Comparison of ENCODE assay signal across 18 cellular contexts in the genomic region with DNA sequence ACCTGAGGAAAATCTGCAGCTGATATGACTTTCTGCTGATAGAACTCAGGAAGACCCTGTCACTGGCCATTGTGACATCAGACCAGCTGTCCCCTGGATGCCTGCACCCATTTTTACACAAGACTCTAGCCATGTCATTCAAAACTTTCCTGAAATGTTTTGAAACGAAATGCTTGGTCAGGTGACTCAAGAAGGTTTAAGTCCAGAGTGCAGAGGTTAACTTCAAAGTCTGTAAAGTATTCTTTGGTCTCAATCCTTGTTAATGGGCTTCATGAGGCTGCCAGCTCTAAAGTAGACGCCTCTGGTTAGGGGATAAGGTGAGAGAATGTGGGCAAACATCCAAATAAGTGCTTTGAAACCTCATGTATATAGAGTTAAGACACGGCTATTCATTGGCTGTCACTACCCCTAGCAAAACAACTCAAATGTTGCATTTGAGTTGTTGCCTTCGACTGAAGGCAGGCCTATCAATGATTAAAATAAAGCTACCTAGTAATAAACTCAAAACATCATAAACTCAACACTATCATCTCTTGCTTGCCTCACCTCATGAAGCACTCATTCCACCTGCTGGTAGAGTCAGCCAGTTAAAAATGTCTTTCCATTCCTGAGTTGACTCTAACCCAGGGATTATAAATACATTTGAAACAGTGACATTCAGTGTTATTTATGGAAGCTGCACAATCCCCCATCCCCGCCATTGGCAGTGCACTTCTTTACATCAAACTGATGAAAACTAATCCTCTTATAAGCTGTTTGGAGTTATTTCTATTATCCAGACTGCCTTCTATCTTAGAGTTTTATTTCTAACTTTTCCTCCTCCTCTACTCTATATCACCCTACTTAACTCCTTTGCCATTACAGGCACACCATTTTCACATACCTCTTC. TPM values are rescaled to one million over a fixed set of nuclear protein-coding genes. Genes with fewer than 3 reads are reported as not detected.
DNase-seq lines count a peak whose midpoint lies in the region; ATAC-seq, FAIRE-seq and TF ChIP-seq lines count a peak whose summit lies in the region.
"Had no signal": no experiment of that assay in that cellular context is flagged by ENCODE, and none has a peak within 500 bp of the region (broad histone marks: within the 10 kb centered on the region; RNA-seq: fewer than 3 reads in every experiment).

No MANE protein-coding gene starts in this region.

- peaks cover 0 to 24% (median 10%) of the 10 kb centered on the region in 4 donors for H3K4me1 Mint-ChIP-seq in CD4-positive, CD25-positive, alpha-beta regulatory T cell
- H3K4me1 Mint-ChIP-seq in natural killer cell = peaks cover 14% of the 10 kb centered on the region in 2 donors

- H2AFZ ChIP-seq in H1 (ENCODE audit: low read length) = no peak overlapping the region

- peaks cover 84% of the 10 kb centered on the region for H3K27me3 Mint-ChIP-seq in CD4-positive, CD25-positive, alpha-beta regulatory T cell
- H3K27me3 Mint-ChIP-seq in natural killer cell (ENCODE audit: low read depth in 2 of 2) = peaks cover 15 to 26% of the 10 kb centered on the region in 2 donors

- ATAC-seq in CD4-positive, CD25-positive, alpha-beta regulatory T cell (ENCODE audit: low read depth in 2 of 2) = no peak
- no peak for ATAC-seq in natural killer cell
- no peak for ATAC-seq in GM19397 (IDR thresholded peaks at IDR 0.05; ENCODE audit: unreplicated experiment)

- intact Hi-C loops in natural killer cell (cut with micrococcal nuclease) = no loop called here

- 0 out of 2 replicates have a peak, but pooled peaks cover 2% of the 10 kb centered on the region for H3K23me2 ChIP-seq in H1 (ENCODE audit: low read depth, low read length)

- H3K4me3 ChIP-seq in CD4-positive, CD25-positive, alpha-beta regulatory T cell (ENCODE audit: low read depth, low read length) = no peak overlapping the region
- H3K4me3 ChIP-seq in HEK293 (ENCODE audit: low read depth, low read length) = no peak overlapping the region
- H3K4me3 ChIP-seq in H1 (ENCODE audit: extremely low read depth in 1 of 4, insufficient read depth in 2 of 4, low read depth in 3 of 4, low read length in 4 of 4) = peak overlapping the region in 3 of 4 experiments; percentile 81 to 88 (median 88); a peak in 2 of 8 replicates

- TF ChIP-seq EP300 in H1 (IDR thresholded peaks at IDR 0.05; ENCODE audit: borderline replicate concordance in 1 of 2, low read depth in 2 of 2, low read length in 2 of 2) = no peak

- H4K91ac ChIP-seq in H1 (replicated peaks; ENCODE audit: insufficient read length, low read length) = no peak overlapping the region

- H2BK12ac ChIP-seq in H1 (ENCODE audit: low read depth, low read length) = no peak overlapping the region

- H4K8ac ChIP-seq in H1 (ENCODE audit: extremely low read depth, insufficient read depth, low read length) = no peak overlapping the region

- H2BK120ac ChIP-seq in H1 (replicated peaks; ENCODE audit: low read depth, low read length) = no peak overlapping the region

- H3K14ac ChIP-seq in H1 (ENCODE audit: insufficient read length) = no peak overlapping the region

- WGBS in H1 (ENCODE audit: extremely low coverage in 1 of 2, insufficient coverage in 1 of 2, insufficient read length in 1 of 2, insufficient replicate concordance in 2 of 2, low coverage in 1 of 2, low lambda C conversion rate in 2 of 2, missing lambda C conversion rate in 1 of 2), 2 experiments = 83% methylated on average over 5 of the region's 5 CpGs; no CpG with 5 or more reads in 1 of the 2 experiments

- peaks cover 13% of the 10 kb centered on the region for H3K79me1 ChIP-seq in H1 (ENCODE audit: low read depth, low read length)

- no peak overlapping the region for H2BK15ac ChIP-seq in H1 (ENCODE audit: low read length)

- no peak overlapping the region for H3K4ac ChIP-seq in H1 (replicated peaks; ENCODE audit: insufficient read length, low read depth, low read length)

- CTCF ChIA-PET in HEK293 (lab: Yijun Ruan, JAX) (interaction anchor here (0.6 to 0.9 kb wide), 5 partner anchors 11 to 405 kb away, joined by 3 to 4 read pairs (median 3); partner anchors contain the start of gene KLHL12), H1 (lab: Charles Lee; ENCODE audit: partially characterized antibody) (interaction anchor here (1.0 to 1.3 kb wide), 6 partner anchors 9 to 193 kb away, joined by 3 to 5 read pairs (median 4); no protein-coding TSS in a partner anchor)

- no peak overlapping the region for H3K18ac ChIP-seq in H1 (ENCODE audit: extremely low read depth, low read length)

- no peak overlapping the region for H4K5ac ChIP-seq in H1 (ENCODE audit: insufficient read length, low read depth, low read length)

- H3K36me3 ChIP-seq in CD4-positive, CD25-positive, alpha-beta regulatory T cell (ENCODE audit: control insufficient read depth, insufficient read depth, low read length) = no peaks in the 10 kb centered on the region
- H3K36me3 ChIP-seq in HEK293 (ENCODE audit: control insufficient read depth in 2 of 2, insufficient read depth in 1 of 2, low read length in 2 of 2) = no peaks in the 10 kb centered on the region
- peaks cover under 1 to 8% (median 3%) of the 10 kb centered on the region in 4 experiments; a peak in 4 of 8 replicates for H3K36me3 ChIP-seq in H1 (ENCODE audit: control insufficient read depth in 2 of 4, insufficient read depth in 4 of 4, low read length in 3 of 4)

- H3K23ac ChIP-seq in H1 (ENCODE audit: insufficient read length) = no peak overlapping the region

- H2BK5ac ChIP-seq in H1 (ENCODE audit: low read depth, low read length) = no peak overlapping the region

- TF ChIP-seq RAD21 in H1 (IDR thresholded peaks at IDR 0.05 in 1 of 2, conservative IDR thresholded peaks at IDR 0.05 in 1 of 2; ENCODE audit: low read depth in 2 of 2, low read length in 2 of 2) = no peak

- TF ChIP-seq CTCF in HEK293 (tag by site-specific recombination; IDR thresholded peaks at IDR 0.05) = no peak
- no peak for TF ChIP-seq CTCF in H1 (IDR thresholded peaks at IDR 0.05; ENCODE audit: control extremely low read depth in 1 of 3, insufficient read depth in 1 of 3, low read depth in 1 of 3, low read length in 3 of 3)
- no peak for TF ChIP-seq CTCF in natural killer cell (IDR thresholded peaks at IDR 0.05)

- H3K27ac Mint-ChIP-seq in CD4-positive, CD25-positive, alpha-beta regulatory T cell = no peak overlapping the region
- no peak overlapping the region for H3K27ac Mint-ChIP-seq in natural killer cell
- H3K27ac Mint-ChIP-seq: activated naive CD4-positive, alpha-beta T cell treated with anti-CD3 and anti-CD28 coated beads, Interleukin-2, amount 10 ng/mL, durations not matched to agents 7 days and 5 days; stimulated activated naive CD8-positive, alpha-beta T cell treated with anti-CD3 and anti-CD28 coated beads, Interleukin-15, Interleukin-2, amounts not matched to agents 100 ng/mL and 50 ng/mL, for 24 hours had no signal

- no peak overlapping the region for H2AK5ac ChIP-seq in H1 (ENCODE audit: low read depth, low read length)

- H2BK20ac ChIP-seq in H1 (ENCODE audit: low read length) = no peak overlapping the region

- DNase-seq in CD4-positive, CD25-positive, alpha-beta regulatory T cell = no peak
- DNase-seq in H1 (ENCODE audit: low read depth in 1 of 2, low spot score in 2 of 2) (no peak), natural killer cell (no peak), GDM1 (lab: John Stamatoyannopoulos, UW) (no peak), Kasumi-1 (lab: John Stamatoyannopoulos, UW) (no peak), NCI-H2107 (lab: John Stamatoyannopoulos, UW) (no peak)
- DNase-seq: activated CD4-positive, CD25-positive, alpha-beta regulatory T cell treated with anti-CD3 and anti-CD28 coated beads, Interleukin-2, amount 50 U/mL, for 72 hours; activated naive CD4-positive, alpha-beta T cell treated with anti-CD3 and anti-CD28 coated beads, Interleukin-2, amount 10 ng/mL, durations not matched to agents 7 days and 5 days; dorsolateral prefrontal cortex; GM23248; NCI-H345; SHP77 had no signal

- peak overlapping the region; percentile 84 to 85; a peak in 3 of 4 replicates for H3K4me2 ChIP-seq in H1 (ENCODE audit: insufficient read depth in 1 of 2, low read depth in 2 of 2, low read length in 2 of 2)

- TF ChIP-seq POLR2A in H1 (IDR thresholded peaks at IDR 0.05; ENCODE audit: control extremely low read depth in 1 of 2, low read depth in 2 of 2, low read length in 2 of 2) = no peak

- no peaks in the 10 kb centered on the region for H3K9me3 Mint-ChIP-seq in CD4-positive, CD25-positive, alpha-beta regulatory T cell
- no peaks in the 10 kb centered on the region for H3K9me3 Mint-ChIP-seq in natural killer cell
- H3K9me3 Mint-ChIP-seq: activated naive CD4-positive, alpha-beta T cell treated with anti-CD3 and anti-CD28 coated beads, Interleukin-2, amount 10 ng/mL, durations not matched to agents 7 days and 5 days; stimulated activated naive CD8-positive, alpha-beta T cell treated with anti-CD3 and anti-CD28 coated beads, Interleukin-15, Interleukin-2, amounts not matched to agents 100 ng/mL and 50 ng/mL, for 24 hours had no signal

- no peak overlapping the region for H3K27ac ChIP-seq in CD4-positive, CD25-positive, alpha-beta regulatory T cell (ENCODE audit: insufficient read depth, low read length, poor library complexity, severe bottlenecking)
- H3K27ac ChIP-seq in HEK293 (ENCODE audit: extremely low read depth, low read depth, low read length) (no peak overlapping the region), H1 (ENCODE audit: low read depth, low read length) (no peak overlapping the region)
- H3K27ac ChIP-seq: GM23248 had no signal

- H3K36me3 Mint-ChIP-seq in CD4-positive, CD25-positive, alpha-beta regulatory T cell = no peaks in the 10 kb centered on the region
- H3K36me3 Mint-ChIP-seq in natural killer cell = no peaks in the 10 kb centered on the region
- H3K36me3 Mint-ChIP-seq: activated naive CD4-positive, alpha-beta T cell treated with anti-CD3 and anti-CD28 coated beads, Interleukin-2, amount 10 ng/mL, durations not matched to agents 7 days and 5 days had no signal

- H3K9me3 ChIP-seq in CD4-positive, CD25-positive, alpha-beta regulatory T cell (ENCODE audit: control insufficient read depth in 2 of 2, low read length in 2 of 2) = no peaks in the 10 kb centered on the region
- H3K9me3 ChIP-seq in HEK293 (ENCODE audit: control insufficient read depth, insufficient read depth, low read depth, low read length) = no peaks in the 10 kb centered on the region
- H3K9me3 ChIP-seq in H1 (ENCODE audit: insufficient read depth in 2 of 2, low read depth in 1 of 2, low read length in 1 of 2) = no peaks in the 10 kb centered on the region

- POLR2A ChIA-PET in HEK293 (lab: Yijun Ruan, JAX) = interaction anchor here (0.6 to 3.7 kb wide), 3 partner anchors 26 to 522 kb away, joined by 3 to 15 read pairs (median 4); partner anchors contain the start of gene RABIF
- POLR2A ChIA-PET in H1 (lab: Charles Lee; ENCODE audit: partially characterized antibody) = interaction anchor here (0.8 to 5.5 kb wide), 15 partner anchors 10 to 176 kb away, joined by 3 to 46 read pairs (median 7); partner anchors contain the start of genes KLHL12, PCAT6, RABIF and TMEM183A

- H3K56ac ChIP-seq in H1 (replicated peaks; ENCODE audit: insufficient read length, low read depth, low read length) = no peak overlapping the region

- no peak for FAIRE-seq in H1 (lab: Jason Lieb, UNC)
- FAIRE-seq: G401.6, urothelium cell line had no signal

- H3K4me1 ChIP-seq in CD4-positive, CD25-positive, alpha-beta regulatory T cell (ENCODE audit: control insufficient read depth, insufficient read depth, low read length, poor library complexity, severe bottlenecking) = peaks cover 15% of the 10 kb centered on the region
- H3K4me1 ChIP-seq in HEK293 (ENCODE audit: control insufficient read depth, insufficient read depth, low read length) (peaks cover 3% of the 10 kb centered on the region), H1 (replicated peaks in 1 of 4; ENCODE audit: control insufficient read depth in 3 of 4, insufficient read depth in 4 of 4, low read length in 3 of 4) (peaks cover 0 to 8% (median 3%) of the 10 kb centered on the region in 4 experiments; a peak in 3 of 7 replicates)

- H3K9ac ChIP-seq in H1 (replicated peaks in 1 of 4; ENCODE audit: extremely low read depth in 1 of 4, low read depth in 3 of 4, low read length in 3 of 4) = no peak overlapping the region
- H3K9ac ChIP-seq: GM23248 had no signal

- H3K79me2 ChIP-seq in H1 (ENCODE audit: control insufficient read depth in 1 of 2, insufficient read depth in 2 of 2, low read length in 2 of 2) = peaks cover 3 to 19% of the 10 kb centered on the region in 2 experiments; a peak in 3 of 4 replicates

- peak overlapping the region in 3 of 4 donors; percentile 31 to 75 (median 73) for H3K4me3 Mint-ChIP-seq in CD4-positive, CD25-positive, alpha-beta regulatory T cell
- H3K4me3 Mint-ChIP-seq in natural killer cell = peak overlapping the region; percentile 92

- H4K20me1 ChIP-seq in H1 (replicated peaks in 1 of 2; ENCODE audit: control insufficient read depth in 1 of 2, insufficient read depth in 2 of 2, low read length in 2 of 2) = peaks cover 0 to 4% of the 10 kb centered on the region in 2 experiments

- H3K27me3 ChIP-seq in CD4-positive, CD25-positive, alpha-beta regulatory T cell (ENCODE audit: control insufficient read depth, insufficient read depth, low read length) = peaks cover 19% of the 10 kb centered on the region
- H3K27me3 ChIP-seq in H1 (replicated peaks in 1 of 4; ENCODE audit: control insufficient read depth in 3 of 4, extremely low read depth in 1 of 4, insufficient read depth in 3 of 4, low read length in 3 of 4) = no peaks in the 10 kb centered on the region
- H3K27me3 ChIP-seq: dorsolateral prefrontal cortex had no signal

RNA-seq across cellular contexts. Expression of gene RABIF, which starts 26.0 kb away (rescaled TPM):
- total RNA-seq in CD4-positive, CD25-positive, alpha-beta regulatory T cell = 13.0 TPM
- 10 to 100 TPM; 25.1 to 30.7 (median 28.0) TPM for polyA plus RNA-seq in CD4-positive, CD25-positive, alpha-beta regulatory T cell
- total RNA-seq in H1 (2021; fragmentation: NEBNext Ultra II Directional; extraction: Animal tissue kit (Norgen Biotek cat#: 25700)) = 5.6 and 6.5 TPM in 2 replicates
- polyA plus RNA-seq in H1 (2011; rRNA removed) = 5.1 and 6.9 TPM in 2 replicates
- 6.4 TPM for polyA plus RNA-seq in H1 (2011; cell fraction: cytosol; rRNA removed)
- 2.6 TPM for polyA plus RNA-seq in H1 (2011; cell fraction: nucleus; rRNA removed)
- 5.6 to 6.8 TPM (median 6.1 TPM) in 4 replicates for polyA plus RNA-seq in H1 (2012, experiment 1 of 2)
- polyA plus RNA-seq in H1 (2012, experiment 2 of 2) = 4.3 TPM
- 4.8 TPM for polyA plus RNA-seq in H1 (2013, experiment 1 of 2)
- polyA plus RNA-seq in H1 (2013, experiment 2 of 2) = 5.0 TPM
- polyA minus RNA-seq in H1 (2011; rRNA and poly(A)+ RNA removed) = 4.9 and 8.0 TPM in 2 replicates
- polyA minus RNA-seq in H1 (2011; cell fraction: cytosol; rRNA and poly(A)+ RNA removed) = 2.3 TPM
- polyA minus RNA-seq in H1 (2011; cell fraction: nucleus; rRNA and poly(A)+ RNA removed) = 5.5 TPM
- 10 to 100 TPM; 13.3 to 26.4 (median 21.5) TPM for total RNA-seq in natural killer cell

RNA-seq across cellular contexts. Expression of gene PCAT6, which starts 52.2 kb away (rescaled TPM):
- not detected for total RNA-seq in CD4-positive, CD25-positive, alpha-beta regulatory T cell
- polyA plus RNA-seq in CD4-positive, CD25-positive, alpha-beta regulatory T cell = not detected
- total RNA-seq in H1 (2021; fragmentation: NEBNext Ultra II Directional; extraction: Animal tissue kit (Norgen Biotek cat#: 25700)) = 4.6 and 6.4 TPM in 2 replicates
- 14.7 and 27.5 TPM in 2 replicates for polyA plus RNA-seq in H1 (2011; rRNA removed)
- 10.7 TPM for polyA plus RNA-seq in H1 (2011; cell fraction: cytosol; rRNA removed)
- 25.7 TPM for polyA plus RNA-seq in H1 (2011; cell fraction: nucleus; rRNA removed)
- 12.1 to 14.2 TPM (median 13.3 TPM) in 4 replicates for polyA plus RNA-seq in H1 (2012, experiment 1 of 2)
- polyA plus RNA-seq in H1 (2012, experiment 2 of 2) = 9.0 TPM
- polyA plus RNA-seq in H1 (2013, experiment 1 of 2) = 21.2 TPM
- polyA plus RNA-seq in H1 (2013, experiment 2 of 2) = 19.8 TPM
- polyA minus RNA-seq in H1 (2011; rRNA and poly(A)+ RNA removed) = 1.5 and 3.3 TPM in 2 replicates
- 8.1 TPM for polyA minus RNA-seq in H1 (2011; cell fraction: cytosol; rRNA and poly(A)+ RNA removed)
- 14.6 TPM for polyA minus RNA-seq in H1 (2011; cell fraction: nucleus; rRNA and poly(A)+ RNA removed)
- 1 to 10 TPM in 2 of 3 donors, not detected in 1; 1.1 to 1.5 TPM for total RNA-seq in natural killer cell
- total RNA-seq: GM23248; T-helper 2 cell treated with Interferon-gamma antibody and Interleukin-4, amounts not matched to agents 100 ng/mL and 5 ng/mL, for 36 hours had no signal

RNA-seq across cellular contexts. Expression of gene KDM5B, which starts 54.7 kb away (rescaled TPM):
- 77.7 TPM for total RNA-seq in CD4-positive, CD25-positive, alpha-beta regulatory T cell
- polyA plus RNA-seq in CD4-positive, CD25-positive, alpha-beta regulatory T cell = 10 to 100 TPM; 13.7 to 16.9 (median 14.5) TPM
- 210 and 221 TPM in 2 replicates for total RNA-seq in H1 (2021; fragmentation: NEBNext Ultra II Directional; extraction: Animal tissue kit (Norgen Biotek cat#: 25700))
- polyA plus RNA-seq in H1 (2011; rRNA removed) = 55.1 and 73.3 TPM in 2 replicates
- 83.3 TPM for polyA plus RNA-seq in H1 (2011; cell fraction: cytosol; rRNA removed)
- 112 TPM for polyA plus RNA-seq in H1 (2011; cell fraction: nucleus; rRNA removed)
- 82.0 to 114 TPM (median 94.0 TPM) in 4 replicates for polyA plus RNA-seq in H1 (2012, experiment 1 of 2)
- 8.3 TPM for polyA plus RNA-seq in H1 (2012, experiment 2 of 2)
- polyA plus RNA-seq in H1 (2013, experiment 1 of 2) = 78.6 TPM
- polyA plus RNA-seq in H1 (2013, experiment 2 of 2) = 70.4 TPM
- polyA minus RNA-seq in H1 (2011; rRNA and poly(A)+ RNA removed) = 315 and 337 TPM in 2 replicates
- polyA minus RNA-seq in H1 (2011; cell fraction: cytosol; rRNA and poly(A)+ RNA removed) = 161 TPM
- polyA minus RNA-seq in H1 (2011; cell fraction: nucleus; rRNA and poly(A)+ RNA removed) = 405 TPM
- 100 to 1,000 TPM; 107 to 121 (median 108) TPM for total RNA-seq in natural killer cell

Comparison
In these comparisons a context has a peak if more than half of its experiments do, and no peak if none do; other contexts are left out.
1. H3K4me3 ChIP-seq: peak in H1 (3 of 4); none in CD4-positive, CD25-positive, alpha-beta regulatory T cell (single experiment) and HEK293 (single experiment).